ENCODE assay signal across 8 cellular contexts in the genomic region with DNA sequence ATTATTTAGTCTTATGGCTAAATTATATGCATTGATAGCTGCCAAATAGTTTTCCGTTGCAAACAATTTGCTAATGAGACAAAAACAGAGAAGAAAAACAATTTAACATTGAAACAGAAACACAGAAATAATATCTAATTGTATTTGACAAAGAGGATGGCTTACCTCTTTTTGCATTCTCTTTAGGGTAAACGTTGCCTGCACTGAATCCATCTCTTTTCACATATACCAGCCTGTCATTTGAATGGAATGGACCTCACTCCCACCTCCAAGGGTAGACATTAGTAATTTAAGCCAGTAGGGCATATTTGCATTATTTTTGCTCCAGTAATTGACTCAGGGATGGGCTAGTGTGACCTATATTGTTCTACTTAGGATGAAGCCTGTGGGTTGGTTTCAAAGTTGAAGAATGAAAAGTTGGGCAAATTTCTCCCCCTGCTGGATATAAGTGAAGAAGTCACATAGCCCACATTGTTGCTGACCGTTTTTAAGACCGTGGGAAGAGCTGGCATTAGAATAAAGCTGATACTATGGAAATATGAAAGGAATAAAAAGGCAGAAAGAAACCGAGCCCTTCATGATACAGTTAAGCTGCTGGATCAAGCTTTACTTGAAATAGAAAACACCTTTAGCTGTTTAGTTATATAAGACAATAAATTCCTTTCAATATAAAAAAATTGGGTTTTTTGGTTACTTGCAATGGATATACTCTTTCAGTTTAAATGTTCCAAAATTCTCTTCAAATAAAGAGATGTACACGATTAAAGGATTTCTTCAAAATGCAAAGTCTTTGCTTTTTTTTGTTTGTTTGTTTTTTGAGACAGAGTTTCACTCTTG. TPM values are rescaled to one million over a fixed set of nuclear protein-coding genes. Genes with fewer than 3 reads are reported as not detected.
DNase-seq lines count a peak whose midpoint lies in the region; ATAC-seq and TF ChIP-seq lines count a peak whose summit lies in the region.

No MANE protein-coding gene starts in this region.

- H3K18ac ChIP-seq in neuronal stem cell (ENCODE audit: low read length), result no peak overlapping the region

- H2BK12ac ChIP-seq in neuronal stem cell (ENCODE audit: low read length), result no peak overlapping the region

- no peak overlapping the region for H2BK5ac ChIP-seq in neuronal stem cell (ENCODE audit: low read length)

- H2BK15ac ChIP-seq in neuronal stem cell (ENCODE audit: low read length), result no peak overlapping the region

- H3K27me3 ChIP-seq in fibroblast of lung (ENCODE audit: control insufficient read depth, insufficient read depth, low read length) (no peaks in the 10 kb centered on the region), neuronal stem cell (ENCODE audit: control insufficient read depth in 3 of 3, insufficient read depth in 3 of 3, low read depth in 1 of 3, low read length in 3 of 3) (no peaks in the 10 kb centered on the region)

- H3K36me3 ChIP-seq in fibroblast of lung (ENCODE audit: control insufficient read depth, insufficient read depth, low read length) (no peaks in the 10 kb centered on the region), neuronal stem cell (replicated peaks in 1 of 2; ENCODE audit: control insufficient read depth in 2 of 2, insufficient read depth in 2 of 2, low read length in 2 of 2) (no peaks in the 10 kb centered on the region)

- H3K14ac ChIP-seq in neuronal stem cell (ENCODE audit: low read length), result no peak overlapping the region

- no peaks in the 10 kb centered on the region for H3K79me2 ChIP-seq in fibroblast of lung (ENCODE audit: control insufficient read depth, insufficient read depth, low read length)

- H3K4ac ChIP-seq in neuronal stem cell (ENCODE audit: low read length), result no peak overlapping the region

- H2AK5ac ChIP-seq in neuronal stem cell (ENCODE audit: low read depth, low read length), result no peak overlapping the region

- H3K4me1 ChIP-seq in fibroblast of lung (ENCODE audit: control insufficient read depth, extremely low read depth, insufficient read depth, low read length) (no peaks in the 10 kb centered on the region), neuronal stem cell (ENCODE audit: control insufficient read depth in 2 of 2, insufficient read depth in 1 of 2, low read depth in 1 of 2, low read length in 2 of 2) (no peaks in the 10 kb centered on the region)

- H4K20me1 ChIP-seq in fibroblast of lung (ENCODE audit: control insufficient read depth, extremely low read depth, insufficient read depth, low read length), result no peaks in the 10 kb centered on the region

- H3K27ac ChIP-seq in fibroblast of lung (ENCODE audit: insufficient read depth, low read length) (no peak overlapping the region), neuronal stem cell (replicated peaks; ENCODE audit: low read length) (no peak overlapping the region)

- H3K4me3 ChIP-seq in fibroblast of lung (replicated peaks in 1 of 4; ENCODE audit: control extremely low read depth in 1 of 4, insufficient read depth in 1 of 4, low read depth in 3 of 4, low read length in 4 of 4) (no peak overlapping the region), neuronal stem cell (ENCODE audit: low read length in 2 of 2) (no peak overlapping the region)

- no peak overlapping the region for H4K8ac ChIP-seq in neuronal stem cell (ENCODE audit: low read depth, low read length)

- no peak overlapping the region for H3K9ac ChIP-seq in fibroblast of lung (ENCODE audit: insufficient read depth, low read length)
- H3K9ac ChIP-seq in neuronal stem cell (ENCODE audit: low read depth, low read length, poor library complexity), result no peak overlapping the region

- H2AFZ ChIP-seq in fibroblast of lung (ENCODE audit: low read length) (no peak overlapping the region), neuronal stem cell (ENCODE audit: low read length) (no peak overlapping the region)

- no peak overlapping the region for H2BK120ac ChIP-seq in neuronal stem cell (ENCODE audit: low read depth, low read length)

- no peak overlapping the region for H3K4me2 ChIP-seq in fibroblast of lung (ENCODE audit: extremely low read depth, insufficient read depth, low read length)
- H3K4me2 ChIP-seq in neuronal stem cell (ENCODE audit: insufficient read depth, low read length, poor library complexity, severe bottlenecking), result no peak overlapping the region

- H3K9me3 ChIP-seq in fibroblast of lung (ENCODE audit: control insufficient read depth, insufficient read depth, low read depth, low read length) (no peaks in the 10 kb centered on the region), neuronal stem cell (replicated peaks in 1 of 2; ENCODE audit: control insufficient read depth in 2 of 2, insufficient read depth in 1 of 2, low read depth in 1 of 2, low read length in 2 of 2) (no peaks in the 10 kb centered on the region)

- no peak overlapping the region for H4K91ac ChIP-seq in neuronal stem cell (ENCODE audit: low read depth, low read length, poor library complexity)

- H3K23ac ChIP-seq in neuronal stem cell (ENCODE audit: low read depth, low read length, poor library complexity), result no peak overlapping the region

- TF ChIP-seq CTCF in fibroblast of lung (conservative IDR thresholded peaks at IDR 0.05 in 1 of 2, IDR thresholded peaks at IDR 0.05 in 1 of 2; ENCODE audit: low read depth in 1 of 2, low read length in 2 of 2), result peak; percentile 67 to 76

- ATAC-seq in GM18858 (IDR thresholded peaks at IDR 0.05; ENCODE audit: unreplicated experiment), result peak; percentile 60

- peak; percentile 28 for DNase-seq in COR-L47 (lab: John Stamatoyannopoulos, UW)
- DNase-seq in KBM-7, result peak; percentile 77
- peak; percentile 58 for DNase-seq in SKM-1 (lab: John Stamatoyannopoulos, UW; ENCODE audit: unreplicated experiment)
- peak; percentile 49 to 76 for DNase-seq in fibroblast of lung (ENCODE audit: low read depth in 2 of 2)
- DNase-seq in neuronal stem cell (ENCODE audit: low spot score), result peak; percentile 33
- DNase-seq in effector CD8-positive, alpha-beta T cell (lab: John Stamatoyannopoulos, UW), result no peak
- DNase-seq in stimulated activated CD4-positive, alpha-beta T cell treated with anti-CD3 and anti-CD28 coated beads, Interleukin-4, amount 100 ng/mL, for 1 hour, result no peak

- no CpG with 5 or more reads among the region's 6 CpGs for WGBS in neuronal stem cell (ENCODE audit: extremely low coverage in 2 of 2, insufficient read length in 2 of 2, insufficient replicate concordance in 1 of 2), 2 donors

- no peaks in the 10 kb centered on the region for H3K79me1 ChIP-seq in neuronal stem cell (ENCODE audit: low read depth, low read length)

- in situ Hi-C loops in KBM-7 (cut with MboI; ENCODE audit: low pct_unique_long_range_greater_than_20kb, low sequenced_read_pairs), result no loop called here

RNA-seq across cellular contexts. Expression of a gene that starts 26.9 kb away (rescaled TPM):
- total RNA-seq in fibroblast of lung, result 2.3 and 3.1 TPM in 2 replicates
- 3.2 and 4.0 TPM in 2 replicates for polyA plus RNA-seq in fibroblast of lung
- polyA plus RNA-seq in fibroblast of lung (2012), result 1.5 and 2.4 TPM in 2 replicates
- polyA minus RNA-seq in fibroblast of lung (ENCODE audit: low replicate concordance), result not detected in 2 replicates
- 13.3 TPM for polyA plus RNA-seq in neuronal stem cell (2013, experiment 1 of 2)
- 14.5 TPM for polyA plus RNA-seq in neuronal stem cell (2013, experiment 2 of 2)

RNA-seq across cellular contexts. Expression of a gene that starts 27.0 kb away (rescaled TPM):
- 64.6 and 80.9 TPM in 2 replicates for total RNA-seq in fibroblast of lung
- polyA plus RNA-seq in fibroblast of lung, result 32.5 and 50.0 TPM in 2 replicates
- polyA plus RNA-seq in fibroblast of lung (2012), result 19.7 and 26.6 TPM in 2 replicates
- 5.4 and 14.0 TPM in 2 replicates for polyA minus RNA-seq in fibroblast of lung (ENCODE audit: low replicate concordance)
- 16.4 TPM for polyA plus RNA-seq in neuronal stem cell (2013, experiment 1 of 2)
- 17.6 TPM for polyA plus RNA-seq in neuronal stem cell (2013, experiment 2 of 2)

Comparison
In these comparisons a context has a peak if more than half of its experiments do, and no peak if none do; other contexts are left out.
1. DNase-seq: peak in COR-L47 (single experiment), KBM-7 (single experiment), SKM-1 (single experiment), fibroblast of lung (2 of 2) and neuronal stem cell (single experiment); none in effector CD8-positive, alpha-beta T cell (single experiment) and stimulated activated CD4-positive, alpha-beta T cell treated with anti-CD3 and anti-CD28 coated beads, Interleukin-4, amount 100 ng/mL, for 1 hour (single experiment).